Comparison of ENCODE assay signal across 18 cellular contexts in the genomic region with DNA sequence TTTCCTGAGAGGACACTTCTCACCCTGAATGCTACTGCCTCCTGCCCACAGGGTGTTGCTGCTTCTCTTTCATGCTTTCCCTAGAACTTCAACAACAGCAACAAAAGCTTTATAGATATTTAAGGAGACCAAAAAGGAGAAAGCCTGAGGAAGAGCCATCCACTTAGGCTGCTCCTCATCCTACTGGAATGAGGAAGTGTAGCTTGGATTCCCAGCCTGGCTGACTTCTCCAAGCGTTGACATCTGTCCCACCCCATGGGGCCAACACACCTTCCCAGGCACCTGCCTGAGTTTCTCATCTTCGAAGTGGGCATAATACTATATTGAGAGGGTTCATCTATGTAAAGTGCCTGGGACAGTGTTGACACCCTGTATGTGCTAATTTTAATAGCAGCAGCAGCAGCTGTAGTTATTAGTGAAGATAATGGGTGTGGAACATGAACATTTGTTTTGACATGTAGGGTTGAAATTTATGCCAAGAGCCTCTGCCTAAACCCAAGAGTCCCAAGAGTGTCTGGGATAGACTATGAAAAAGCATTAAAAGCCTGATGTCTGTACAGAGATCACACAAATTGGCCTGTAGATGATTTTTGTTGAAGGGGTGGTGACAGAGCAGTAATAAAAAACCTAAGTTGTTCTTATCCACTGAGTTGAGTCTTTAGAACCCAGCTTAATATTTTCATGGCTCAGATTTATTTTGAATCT.
"Had no signal": no experiment of that assay in that cellular context is flagged by ENCODE, and none has a peak within 500 bp of the region (broad histone marks: within the 10 kb centered on the region; RNA-seq: fewer than 3 reads in every experiment).

No MANE protein-coding gene starts in this region.

- H3K27ac Mint-ChIP-seq: activated naive CD4-positive, alpha-beta T cell treated with anti-CD3 and anti-CD28 coated beads, Interleukin-2, amount 50 U/mL, for 72 hours; activated T-cell treated with anti-CD3 and anti-CD28 coated beads, Interleukin-2, amount 50 U/mL, for 72 hours; progenitor cell of endocrine pancreas; stimulated activated naive CD8-positive, alpha-beta T cell treated with anti-CD3 and anti-CD28 coated beads, Interleukin-15, amount 100 ng/mL, for 72 hours; type B pancreatic cell had no signal

- H3K27ac ChIP-seq: suprapubic skin had no signal

- H3K4me3 Mint-ChIP-seq: activated T-cell treated with anti-CD3 and anti-CD28 coated beads, Interleukin-2, amount 50 U/mL, for 72 hours; neural crest cell; stimulated activated naive CD8-positive, alpha-beta T cell treated with anti-CD3 and anti-CD28 coated beads, Interleukin-15, amount 100 ng/mL, for 72 hours; type B pancreatic cell had no signal

- H3K4me1 ChIP-seq: adrenal gland had no signal

- DNase-seq: activated CD4-positive, alpha-beta T cell treated with anti-CD3 and anti-CD28 coated beads, Interleukin-2, amount 50 U/mL, for 4 hours; activated gamma-delta T cell treated with Interleukin-2 at 50 U/mL for 16 hours; activated T-cell treated with anti-CD3 and anti-CD28 coated beads, Interleukin-2, amount 50 U/mL, for 72 hours; adrenal gland; effector CD4-positive, alpha-beta T cell; foreskin fibroblast; hippocampal formation; islet precursor cell; small intestine; stimulated activated CD4-positive, alpha-beta T cell treated with anti-CD3 and anti-CD28 coated beads, Interleukin-15, amount 100 ng/mL, for 24 hours; stimulated activated CD4-positive, alpha-beta T cell treated with anti-CD3 and anti-CD28 coated beads, Interleukin-2, amount 100 ng/mL, for 48 hours; stimulated activated naive CD8-positive, alpha-beta T cell treated with anti-CD3 and anti-CD28 coated beads, Interleukin-15, amount 100 ng/mL, for 72 hours had no signal

- H3K27me3 Mint-ChIP-seq: progenitor cell of endocrine pancreas, type B pancreatic cell had no signal

- H3K4me3 ChIP-seq: adrenal gland, suprapubic skin had no signal

- H3K27me3 ChIP-seq: adrenal gland, suprapubic skin had no signal

- H3K9me3 Mint-ChIP-seq: activated naive CD4-positive, alpha-beta T cell treated with anti-CD3 and anti-CD28 coated beads, Interleukin-2, amount 50 U/mL, for 72 hours; activated T-cell treated with anti-CD3 and anti-CD28 coated beads, Interleukin-2, amount 50 U/mL, for 72 hours; neural crest cell; stimulated activated naive CD8-positive, alpha-beta T cell treated with anti-CD3 and anti-CD28 coated beads, Interleukin-15, amount 100 ng/mL, for 72 hours had no signal

- H3K36me3 ChIP-seq: adrenal gland, suprapubic skin had no signal

- H3K9me3 ChIP-seq: adrenal gland, suprapubic skin had no signal

- H3K36me3 Mint-ChIP-seq: activated naive CD4-positive, alpha-beta T cell treated with anti-CD3 and anti-CD28 coated beads, Interleukin-2, amount 50 U/mL, for 72 hours had no signal

- ATAC-seq: activated naive CD4-positive, alpha-beta T cell treated with anti-CD3 and anti-CD28 coated beads, Interleukin-2, amount 50 U/mL, for 72 hours; activated T-cell treated with anti-CD3 and anti-CD28 coated beads, Interleukin-2, amount 50 U/mL, for 72 hours; left lobe of liver; stimulated activated naive CD8-positive, alpha-beta T cell treated with anti-CD3 and anti-CD28 coated beads, Interleukin-15, amount 100 ng/mL, for 72 hours had no signal
